1 cellular context compared by ENCODE assay signal in the genomic region with DNA sequence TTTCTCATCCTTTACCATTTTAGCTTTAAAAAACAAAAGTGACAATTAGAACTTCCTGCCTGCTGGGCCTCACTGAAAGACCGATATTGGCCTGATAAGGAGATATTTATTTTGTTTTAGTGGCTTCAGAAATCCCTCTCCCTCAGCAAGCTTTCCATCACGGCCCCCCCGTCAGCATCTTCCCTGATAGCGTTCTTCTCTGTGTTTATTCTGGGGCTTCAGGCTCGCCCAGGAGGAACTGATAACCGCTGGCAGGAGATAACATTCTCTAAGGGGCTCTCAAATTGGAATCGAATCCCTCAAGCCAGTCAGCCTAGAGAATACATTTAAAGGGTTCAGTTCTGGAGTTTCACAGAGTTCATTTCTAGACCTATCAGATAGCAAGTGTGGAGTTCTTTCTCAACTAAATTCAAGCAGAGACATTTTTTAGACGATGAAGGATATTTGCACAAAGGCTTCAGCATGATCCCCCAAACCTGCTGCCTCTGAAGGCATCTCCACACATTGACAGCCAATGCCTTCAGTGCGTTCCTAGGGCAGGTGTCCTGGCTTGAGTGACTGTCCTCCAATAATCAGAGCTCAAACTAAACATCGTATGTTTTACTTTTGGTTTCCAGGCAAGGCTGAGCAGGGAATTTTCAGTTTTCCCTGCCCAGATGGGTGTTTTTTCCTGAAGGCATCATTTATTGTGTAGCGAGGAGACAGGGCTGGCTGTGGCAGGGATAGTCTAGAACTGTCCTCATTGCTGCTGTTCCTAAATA.
TF ChIP-seq lines count a peak whose summit lies in the region.

No MANE protein-coding gene starts in this region.

TF ChIP-seq in GM23338, 12 proteins besides CTCF, POLR2A, EP300 and RAD21 (continued from another document):
- TF ChIP-seq ZNF462 (CRISPR knock-in tag; IDR thresholded peaks at IDR 0.05), result no peak
TF ChIP-seq in GM23338: peak in this region for 0.
